ENCODE assay signal across 9 cellular contexts in genomic region chr2:219252570-219252899, GRCh38. TPM values are rescaled to one million over a fixed set of nuclear protein-coding genes. Genes with fewer than 3 reads are reported as not detected.
DNase-seq lines count a peak whose midpoint lies in the region; ATAC-seq and TF ChIP-seq lines count a peak whose summit lies in the region.
"Had no signal": no experiment of that assay in that cellular context is flagged by ENCODE, and none has a peak within 500 bp of the region (broad histone marks: within the 10 kb centered on the region; RNA-seq: fewer than 3 reads in every experiment).

No MANE protein-coding gene starts in this region.

- CTCF ChIA-PET in PC-3 (lab: Charles Lee) = no interaction called here

- H3K36me3 Mint-ChIP-seq in neural progenitor cell = no peaks in the 10 kb centered on the region

- H3K9me3 Mint-ChIP-seq in neural progenitor cell = no peaks in the 10 kb centered on the region

- DNase-seq in GM06990 (ENCODE audit: extremely low read depth, insufficient read length) (no peak), PC-3 (no peak), coronary artery (ENCODE audit: low spot score) (no peak), neural progenitor cell (ENCODE audit: low spot score) (peak; percentile 35), NOMO-1 (lab: John Stamatoyannopoulos, UW; ENCODE audit: unreplicated experiment in 2 of 2) (no peak), HuH-7.5 (ENCODE audit: low spot score) (no peak), cerebellar cortex (ENCODE audit: low spot score) (no peak)

- BruUV-seq in PC-3 (replicated peaks; lab: Mats Ljungman, UMichigan) = no TSS peak

- no peaks in the 10 kb centered on the region for H3K27me3 ChIP-seq in GM06990 (replicated peaks; ENCODE audit: control insufficient read depth, insufficient read depth, low read length)
- no peaks in the 10 kb centered on the region for H3K27me3 ChIP-seq in PC-3 (ENCODE audit: low read length)
- H3K27me3 ChIP-seq in neural progenitor cell = peaks cover 67% of the 10 kb centered on the region

- H3K9me3 ChIP-seq in PC-3 (ENCODE audit: low read length) (no peaks in the 10 kb centered on the region), neural progenitor cell (ENCODE audit: low read depth) (no peaks in the 10 kb centered on the region)

- H3K27ac ChIP-seq in PC-3 (ENCODE audit: low read length) = peak overlapping the region; percentile 33
- H3K27ac ChIP-seq in coronary artery = peak overlapping the region; percentile 76 to 92
- no peak overlapping the region for H3K27ac ChIP-seq in neural progenitor cell
- H3K27ac ChIP-seq: SJSA1 had no signal

- ATAC-seq in PC-3 (no peak), HG03460 (IDR thresholded peaks at IDR 0.05; ENCODE audit: unreplicated experiment) (no peak)

- POLR2A ChIA-PET in PC-3 (lab: Charles Lee; ENCODE audit: unreplicated experiment) = interaction anchor here (0.5 to 0.6 kb wide), 5 partner anchors 21 to 646 kb away, joined by 3 to 23 read pairs (median 7); no protein-coding TSS in a partner anchor

- peak overlapping the region; percentile 90 for H3K4me2 ChIP-seq in PC-3 (ENCODE audit: low read length)
- H3K4me2 ChIP-seq in neural progenitor cell = peak overlapping the region; percentile 78

- TF ChIP-seq CTCF in GM06990 (IDR thresholded peaks at IDR 0.05; ENCODE audit: insufficient read depth, low read length, poor library complexity, severe bottlenecking) = no peak
- TF ChIP-seq CTCF in PC-3 (conservative IDR thresholded peaks at IDR 0.05; ENCODE audit: low read depth, low read length) = no peak
- TF ChIP-seq CTCF in coronary artery (IDR thresholded peaks at IDR 0.05) = no peak
- TF ChIP-seq CTCF in neural progenitor cell (IDR thresholded peaks at IDR 0.05) = no peak

- H3K36me3 ChIP-seq in GM06990 (ENCODE audit: control insufficient read depth, insufficient read depth, low read length) (peaks cover 17% of the 10 kb centered on the region), PC-3 (ENCODE audit: low read depth, low read length) (peaks cover 14% of the 10 kb centered on the region), neural progenitor cell (no peaks in the 10 kb centered on the region)

- H2AFZ ChIP-seq in PC-3 (ENCODE audit: low read length) (peak overlapping the region; percentile 79), neural progenitor cell (replicated peaks) (no peak overlapping the region)

- H3K4me3 ChIP-seq in GM06990 (replicated peaks; ENCODE audit: low read depth, low read length) = peak overlapping the region; percentile 92
- H3K4me3 ChIP-seq in PC-3 (ENCODE audit: low read length) = peak overlapping the region; percentile 74
- peak overlapping the region; percentile 87 for H3K4me3 ChIP-seq in coronary artery
- H3K4me3 ChIP-seq in neural progenitor cell = peak overlapping the region; percentile 34
- H3K4me3 ChIP-seq: SJSA1 had no signal

- H3K4me1 ChIP-seq in PC-3 (ENCODE audit: insufficient read depth, low read length) (peaks cover 53% of the 10 kb centered on the region), neural progenitor cell (peaks cover 7% of the 10 kb centered on the region)

- H3K4me3 Mint-ChIP-seq in neural progenitor cell = peak overlapping the region; percentile 53

- H3K27me3 Mint-ChIP-seq in neural progenitor cell (ENCODE audit: insufficient read depth, low read depth) = peaks cover 56% of the 10 kb centered on the region

- H3K9ac ChIP-seq in PC-3 (ENCODE audit: low read length) = peak overlapping the region; percentile 62
- H3K9ac ChIP-seq in neural progenitor cell = no peak overlapping the region

- intact Hi-C loops in PC-3 (cut with micrococcal nuclease) = no loop called here

- peaks cover 13% of the 10 kb centered on the region for H3K4me1 Mint-ChIP-seq in neural progenitor cell

- H4K20me1 ChIP-seq in PC-3 (ENCODE audit: low read length) (no peaks in the 10 kb centered on the region), neural progenitor cell (ENCODE audit: low read depth) (peaks cover 12% of the 10 kb centered on the region)

- H3F3A ChIP-seq in PC-3 (ENCODE audit: low read length, unreplicated experiment) (peaks cover 5% of the 10 kb centered on the region), neural progenitor cell (ENCODE audit: low read depth) (peaks cover 3% of the 10 kb centered on the region)

- peaks cover 36% of the 10 kb centered on the region for H3K79me2 ChIP-seq in PC-3 (ENCODE audit: low read length)
- no peaks in the 10 kb centered on the region for H3K79me2 ChIP-seq in neural progenitor cell (ENCODE audit: low read depth)

- H3K27ac Mint-ChIP-seq in neural progenitor cell = no peak overlapping the region

- no peaks in the 10 kb centered on the region for H3K9me2 ChIP-seq in PC-3 (replicated peaks; ENCODE audit: low read length)

RNA-seq across cellular contexts. Expression of gene TUBA4B, which starts 0.5 kb away (rescaled TPM):
- not detected in 2 replicates for total RNA-seq in PC-3 (2014; rRNA removed)
- not detected in 2 replicates for total RNA-seq in neural progenitor cell (ENCODE audit: low replicate concordance)
- total RNA-seq: SJSA1 had no signal

RNA-seq across cellular contexts. Expression of gene TUBA4A, which starts 1.2 kb away (rescaled TPM):
- total RNA-seq in PC-3 (2014; rRNA removed) (75.4 and 87.9 TPM in 2 replicates), neural progenitor cell (ENCODE audit: low replicate concordance) (0.56 TPM in 1 of 2 replicates, not detected in the other)

RNA-seq across cellular contexts. Expression of gene STK16, which starts 7.3 kb away (rescaled TPM):
- total RNA-seq in PC-3 (2014; rRNA removed) (13.8 and 16.3 TPM in 2 replicates), neural progenitor cell (ENCODE audit: low replicate concordance) (19.9 and 26.8 TPM in 2 replicates)

RNA-seq across cellular contexts. Expression of gene GLB1L, which starts 7.3 kb away (rescaled TPM):
- total RNA-seq in PC-3 (2014; rRNA removed) (6.0 and 6.1 TPM in 2 replicates), neural progenitor cell (ENCODE audit: low replicate concordance) (7.2 and 14.7 TPM in 2 replicates)

RNA-seq across cellular contexts. Expression of gene ANKZF1, which starts 22.9 kb away (rescaled TPM):
- total RNA-seq in PC-3 (2014; rRNA removed) (67.9 and 78.5 TPM in 2 replicates), neural progenitor cell (ENCODE audit: low replicate concordance) (65.9 and 76.3 TPM in 2 replicates)

Comparison
In these comparisons a context has a peak if more than half of its experiments do, and no peak if none do; other contexts are left out.
1. H3K4me3 ChIP-seq: peak in every context shown above with its lines; median percentile 92 in GM06990; 87 in coronary artery; 74 in PC-3; 34 in neural progenitor cell.
2. RNA of gene TUBA4A, which starts 1.2 kb away (total RNA-seq): 75.4 to 87.9 TPM in PC-3; 0.56 TPM in neural progenitor cell; every median in the first group is over 10 times any median in the second.